8 cellular contexts compared by ENCODE assay signal in genomic region chr1:203305809-203306088, GRCh38. TPM values are rescaled to one million over a fixed set of nuclear protein-coding genes. Genes with fewer than 3 reads are reported as not detected.
DNase-seq lines count a peak whose midpoint lies in the region; ATAC-seq, FAIRE-seq and TF ChIP-seq lines count a peak whose summit lies in the region.

No MANE protein-coding gene starts in this region.

- ATAC-seq in RWPE2 (ENCODE audit: low read depth): peak; percentile 24
- ATAC-seq in omental fat pad (ENCODE audit: low FRiP score): peak; percentile 1

- no peaks in the 10 kb centered on the region for H3K9me3 Mint-ChIP-seq in activated naive CD4-positive, alpha-beta T cell treated with anti-CD3 and anti-CD28 coated beads, Interleukin-2, amount 10 ng/mL, durations not matched to agents 7 days and 5 days

- intact Hi-C loops in esophagus muscularis mucosa (cut with DNase I): loop anchor here (5.0 kb wide), 1 partner anchor 33 kb away; no protein-coding TSS in a partner anchor

- TF ChIP-seq EP300 in esophagus muscularis mucosa (IDR thresholded peaks at IDR 0.05): no peak

- CTCF ChIA-PET in activated naive CD4-positive, alpha-beta T cell treated with anti-CD3 and anti-CD28 coated beads, Interleukin-2, amount 10 ng/mL, durations not matched to agents 7 days and 5 days (lab: Charles Lee): interaction anchor here (1.0 to 8.9 kb wide), 9 partner anchors 16 to 182 kb away, joined by 3 to 138 read pairs (median 22); no protein-coding TSS in a partner anchor

- H3K4me1 Mint-ChIP-seq in activated naive CD4-positive, alpha-beta T cell treated with anti-CD3 and anti-CD28 coated beads, Interleukin-2, amount 10 ng/mL, durations not matched to agents 7 days and 5 days: peaks cover 61% of the 10 kb centered on the region

- DNase-seq in activated naive CD4-positive, alpha-beta T cell treated with anti-CD3 and anti-CD28 coated beads, Interleukin-2, amount 10 ng/mL, durations not matched to agents 7 days and 5 days: no peak
- DNase-seq in activated naive CD4-positive, alpha-beta T cell treated with anti-CD3 and anti-CD28 coated beads, Interleukin-2, amount 50 U/mL, for 16 hours: no peak
- no peak for DNase-seq in RWPE2 (ENCODE audit: low spot score)
- no peak for DNase-seq in esophagus muscularis mucosa (ENCODE audit: extremely low spot score)
- no peak for DNase-seq in omental fat pad (ENCODE audit: low spot score)
- DNase-seq in UCSD-AML1 (lab: John Stamatoyannopoulos, UW; ENCODE audit: unreplicated experiment): no peak
- no peak for DNase-seq in H4 (ENCODE audit: low spot score)
- DNase-seq in RCC 7860 (ENCODE audit: low spot score): no peak

- peak overlapping the region; percentile 83 for H3K4me3 ChIP-seq in RWPE2 (ENCODE audit: severe bottlenecking)
- H3K4me3 ChIP-seq in esophagus muscularis mucosa: peak overlapping the region; percentile 99

- peaks cover 21% of the 10 kb centered on the region for H3K36me3 ChIP-seq in RWPE2 (ENCODE audit: low read depth)
- H3K36me3 ChIP-seq in esophagus muscularis mucosa: peaks cover 16 to 41% (median 33%) of the 10 kb centered on the region in 4 donors

- H3K27me3 ChIP-seq in RWPE2 (ENCODE audit: insufficient read depth, poor library complexity, severe bottlenecking) (no peaks in the 10 kb centered on the region), esophagus muscularis mucosa (no peaks in the 10 kb centered on the region)

- H3K4me1 ChIP-seq in RWPE2 (ENCODE audit: insufficient read depth, poor library complexity, severe bottlenecking) (peaks cover 20% of the 10 kb centered on the region), esophagus muscularis mucosa (peaks cover 31 to 54% (median 49%) of the 10 kb centered on the region in 4 donors)

- no peaks in the 10 kb centered on the region for H3K27me3 Mint-ChIP-seq in activated naive CD4-positive, alpha-beta T cell treated with anti-CD3 and anti-CD28 coated beads, Interleukin-2, amount 10 ng/mL, durations not matched to agents 7 days and 5 days

- TF ChIP-seq CTCF in RWPE2 (IDR thresholded peaks at IDR 0.05; ENCODE audit: poor library complexity, severe bottlenecking) (no peak), esophagus muscularis mucosa (IDR thresholded peaks at IDR 0.05) (no peak), omental fat pad (IDR thresholded peaks at IDR 0.05) (no peak)

- peak overlapping the region; percentile 72 for H3K27ac ChIP-seq in RWPE2 (ENCODE audit: poor library complexity, severe bottlenecking)
- H3K27ac ChIP-seq in esophagus muscularis mucosa (replicated peaks in 1 of 4): peak overlapping the region; percentile 99 to 100 (median 100)

- no peak for FAIRE-seq in RCC 7860 (lab: Jason Lieb, UNC)

- WGBS in esophagus muscularis mucosa: 2% methylated on average over 11 of the region's 21 CpGs

- TF ChIP-seq POLR2A in esophagus muscularis mucosa (IDR thresholded peaks at IDR 0.05; ENCODE audit: low read depth): no peak

- H3K4me3 Mint-ChIP-seq in activated naive CD4-positive, alpha-beta T cell treated with anti-CD3 and anti-CD28 coated beads, Interleukin-2, amount 10 ng/mL, durations not matched to agents 7 days and 5 days: peak overlapping the region; percentile 86

- peaks cover 49% of the 10 kb centered on the region for H3K36me3 Mint-ChIP-seq in activated naive CD4-positive, alpha-beta T cell treated with anti-CD3 and anti-CD28 coated beads, Interleukin-2, amount 10 ng/mL, durations not matched to agents 7 days and 5 days

- H3K9me3 ChIP-seq in RWPE2 (ENCODE audit: severe bottlenecking): no peaks in the 10 kb centered on the region
- H3K9me3 ChIP-seq in esophagus muscularis mucosa: no peaks in the 10 kb centered on the region

- peak overlapping the region; percentile 90 for H3K27ac Mint-ChIP-seq in activated naive CD4-positive, alpha-beta T cell treated with anti-CD3 and anti-CD28 coated beads, Interleukin-2, amount 10 ng/mL, durations not matched to agents 7 days and 5 days

RNA-seq across cellular contexts. Expression of gene BTG2, which starts 0.4 kb away (rescaled TPM):
- total RNA-seq in esophagus muscularis mucosa (100 to 1,000 TPM in 3 of 4 donors, 10 to 100 TPM in 1; 67.7 to 656 (median 159) TPM), omental fat pad (100 to 1,000 TPM in 3 of 4 donors, 10 to 100 TPM in 1; 76.3 to 654 (median 238) TPM)
- total RNA-seq in H4 (2014; rRNA removed; shearing (Covaris generic)): 11.2 and 11.7 TPM in 2 replicates

RNA-seq across cellular contexts. Expression of gene FMOD, which starts 45.2 kb away (rescaled TPM):
- total RNA-seq in esophagus muscularis mucosa: 10 to 100 TPM; 24.5 to 36.8 (median 33.8) TPM
- 100 to 1,000 TPM in 2 of 4 donors, 10 to 100 TPM in 2; 50.6 to 179 (median 90.4) TPM for total RNA-seq in omental fat pad
- total RNA-seq in H4 (2014; rRNA removed; shearing (Covaris generic)): 0.10 TPM in 1 of 2 replicates, not detected in the other

Comparison
In these comparisons a context has a peak if more than half of its experiments do, and no peak if none do; other contexts are left out.
1. RNA of gene FMOD, which starts 45.2 kb away (total RNA-seq): 50.6 to 179 TPM in omental fat pad and 24.5 to 36.8 TPM in esophagus muscularis mucosa; 0.10 TPM in H4; every median in the first group is over 10 times any median in the second.